ENCODE assay signal across 29 cellular contexts in the genomic region with DNA sequence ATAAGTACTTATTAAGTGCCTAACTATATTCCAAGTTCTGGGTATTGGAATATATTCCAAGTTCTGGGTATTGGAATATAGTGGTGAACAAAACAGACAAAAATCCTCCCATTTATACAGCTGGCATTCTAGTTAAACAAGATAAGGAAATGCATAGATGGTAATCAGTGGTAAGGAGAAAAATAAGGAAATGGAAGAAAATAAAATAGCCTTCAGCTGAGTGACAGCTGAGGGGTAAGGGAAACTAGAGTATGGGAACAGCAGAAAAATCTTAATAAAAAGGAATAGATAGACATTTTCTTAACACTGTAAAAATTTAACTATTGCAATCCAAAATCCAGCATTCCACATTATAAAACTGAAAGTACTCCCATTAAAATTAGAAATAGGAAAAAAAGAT. TPM values are rescaled to one million over a fixed set of nuclear protein-coding genes. Genes with fewer than 3 reads are reported as not detected.
"Had no signal": no experiment of that assay in that cellular context is flagged by ENCODE, and none has a peak within 500 bp of the region (broad histone marks: within the 10 kb centered on the region; RNA-seq: fewer than 3 reads in every experiment).

No MANE protein-coding gene starts in this region.

- H3K27me3 Mint-ChIP-seq: activated CD4-positive, alpha-beta T cell treated with anti-CD3 and anti-CD28 coated beads, Interleukin-2, amount 10 ng/mL, durations not matched to agents 7 days and 5 days had no signal

- H3K36me3 Mint-ChIP-seq: activated CD4-positive, alpha-beta memory T cell treated with anti-CD3 and anti-CD28 coated beads for 36 hours; brain had no signal

- H3K36me3 ChIP-seq: cardiac muscle cell had no signal

- H3K4me1 Mint-ChIP-seq: activated B cell treated with CpG ODN at 0.5 μM for 24 hours, brain had no signal

- H3K4me3 Mint-ChIP-seq: activated B cell treated with CpG ODN at 0.5 μM for 24 hours; activated CD4-positive, alpha-beta memory T cell treated with anti-CD3 and anti-CD28 coated beads for 36 hours; activated CD4-positive, alpha-beta T cell treated with anti-CD3 and anti-CD28 coated beads, Interleukin-2, amount 10 ng/mL, durations not matched to agents 7 days and 5 days; activated naive CD4-positive, alpha-beta T cell treated with anti-CD3 and anti-CD28 coated beads for 36 hours; activated naive CD8-positive, alpha-beta T cell; activated T-cell treated with anti-CD3 and anti-CD28 coated beads, Interleukin-2, amount 50 U/mL, for 4 hours; brain had no signal

- H3K27me3 ChIP-seq: cardiac muscle cell had no signal

- H3K27ac Mint-ChIP-seq: activated B cell treated with CpG ODN at 0.5 μM for 24 hours; activated CD4-positive, alpha-beta memory T cell treated with anti-CD3 and anti-CD28 coated beads for 36 hours; activated CD4-positive, alpha-beta T cell treated with anti-CD3 and anti-CD28 coated beads, Interleukin-2, amount 10 ng/mL, durations not matched to agents 7 days and 5 days; activated naive CD4-positive, alpha-beta T cell treated with anti-CD3 and anti-CD28 coated beads for 36 hours; activated naive CD8-positive, alpha-beta T cell; brain had no signal

- DNase-seq: activated B cell treated with CpG ODN at 0.5 μM for 24 hours; activated CD4-positive, alpha-beta memory T cell treated with anti-CD3 and anti-CD28 coated beads for 36 hours; activated CD4-positive, alpha-beta T cell treated with anti-CD3 and anti-CD28 coated beads, Interleukin-2, amount 10 ng/mL, durations not matched to agents 7 days and 5 days; activated CD8-positive, alpha-beta memory T cell treated with anti-CD3 and anti-CD28 coated beads for 24 hours; activated gamma-delta T cell; activated naive CD4-positive, alpha-beta T cell treated with anti-CD3 and anti-CD28 coated beads for 36 hours; activated T-cell treated with anti-CD3 and anti-CD28 coated beads, Interleukin-2, amount 50 U/mL, for 4 hours; amygdala; IMR-90; KG1; NCI-H1048; NCI-H1417 treated with DMSO at 0.1 percent for 48 hours; NCI-H1694; NCI-H2029; NCI-H2107; NCI-H2171 treated with DMSO at 0.1 percent for 48 hours; NCI-H446; NCI-H524; PC-9; SIG-M5; T-helper 1 cell had no signal

- H2AFZ ChIP-seq: PC-9 had no signal

- ATAC-seq: activated T-cell treated with anti-CD3 and anti-CD28 coated beads, Interleukin-2, amount 50 U/mL, for 4 hours had no signal

- H3K4me3 ChIP-seq: cardiac muscle cell, PC-9, SK-N-MC had no signal

- H3K27ac ChIP-seq: cardiac muscle cell, PC-9, SK-N-MC had no signal

- H3K4me2 ChIP-seq: PC-9 had no signal

RNA-seq across cellular contexts. Expression of a gene that starts 17.2 kb away (rescaled TPM):
- total RNA-seq: activated B cell treated with CpG ODN at 0.5 μM for 24 hours; activated CD4-positive, alpha-beta memory T cell treated with anti-CD3 and anti-CD28 coated beads for 36 hours; activated CD4-positive, alpha-beta T cell treated with anti-CD3 and anti-CD28 coated beads, Interleukin-2, amount 10 ng/mL, durations not matched to agents 7 days and 5 days; activated naive CD4-positive, alpha-beta T cell treated with anti-CD3 and anti-CD28 coated beads for 36 hours; activated T-cell treated with anti-CD3 and anti-CD28 coated beads, Interleukin-2, amount 50 U/mL, for 4 hours; astrocyte; cardiac muscle cell; IMR-90; LHCN-M2; M059J; PC-9; T-helper 2 cell treated with Interferon-gamma antibody and Interleukin-4, amounts not matched to agents 100 ng/mL and 5 ng/mL, for 36 hours had no signal
- polyA plus RNA-seq: cardiac muscle cell, IMR-90 had no signal

RNA-seq across cellular contexts. Expression of a gene that starts 18.8 kb away (rescaled TPM):
- total RNA-seq: activated B cell treated with CpG ODN at 0.5 μM for 24 hours; activated CD4-positive, alpha-beta memory T cell treated with anti-CD3 and anti-CD28 coated beads for 36 hours; activated CD4-positive, alpha-beta T cell treated with anti-CD3 and anti-CD28 coated beads, Interleukin-2, amount 10 ng/mL, durations not matched to agents 7 days and 5 days; activated naive CD4-positive, alpha-beta T cell treated with anti-CD3 and anti-CD28 coated beads for 36 hours; activated T-cell treated with anti-CD3 and anti-CD28 coated beads, Interleukin-2, amount 50 U/mL, for 4 hours; astrocyte; cardiac muscle cell; IMR-90; LHCN-M2; M059J; PC-9; T-helper 2 cell treated with Interferon-gamma antibody and Interleukin-4, amounts not matched to agents 100 ng/mL and 5 ng/mL, for 36 hours had no signal
- polyA plus RNA-seq: cardiac muscle cell, IMR-90 had no signal

RNA-seq across cellular contexts. Expression of a gene that starts 33.2 kb away (rescaled TPM):
- total RNA-seq: activated B cell treated with CpG ODN at 0.5 μM for 24 hours; activated CD4-positive, alpha-beta memory T cell treated with anti-CD3 and anti-CD28 coated beads for 36 hours; activated CD4-positive, alpha-beta T cell treated with anti-CD3 and anti-CD28 coated beads, Interleukin-2, amount 10 ng/mL, durations not matched to agents 7 days and 5 days; activated naive CD4-positive, alpha-beta T cell treated with anti-CD3 and anti-CD28 coated beads for 36 hours; activated T-cell treated with anti-CD3 and anti-CD28 coated beads, Interleukin-2, amount 50 U/mL, for 4 hours; astrocyte; cardiac muscle cell; IMR-90; LHCN-M2; M059J; PC-9; T-helper 2 cell treated with Interferon-gamma antibody and Interleukin-4, amounts not matched to agents 100 ng/mL and 5 ng/mL, for 36 hours had no signal
- polyA plus RNA-seq: cardiac muscle cell, IMR-90 had no signal

RNA-seq across cellular contexts. Expression of a gene that starts 57.7 kb away (rescaled TPM):
- total RNA-seq: activated B cell treated with CpG ODN at 0.5 μM for 24 hours; activated CD4-positive, alpha-beta memory T cell treated with anti-CD3 and anti-CD28 coated beads for 36 hours; activated CD4-positive, alpha-beta T cell treated with anti-CD3 and anti-CD28 coated beads, Interleukin-2, amount 10 ng/mL, durations not matched to agents 7 days and 5 days; activated naive CD4-positive, alpha-beta T cell treated with anti-CD3 and anti-CD28 coated beads for 36 hours; activated T-cell treated with anti-CD3 and anti-CD28 coated beads, Interleukin-2, amount 50 U/mL, for 4 hours; astrocyte; cardiac muscle cell; IMR-90; LHCN-M2; M059J; PC-9; T-helper 2 cell treated with Interferon-gamma antibody and Interleukin-4, amounts not matched to agents 100 ng/mL and 5 ng/mL, for 36 hours had no signal
- polyA plus RNA-seq: cardiac muscle cell, IMR-90 had no signal
